ENCODE assay signal across 13 cellular contexts in genomic region chr21:33428669-33429068, GRCh38. TPM values are rescaled to one million over a fixed set of nuclear protein-coding genes. Genes with fewer than 3 reads are reported as not detected.
A peak's percentile ranks its signal among the peaks of the same experiment; 100 is the strongest.
DNase-seq lines count a peak whose midpoint lies in the region; ATAC-seq and TF ChIP-seq lines count a peak whose summit lies in the region.
"Had no signal": no experiment of that assay in that cellular context is flagged by ENCODE, and none has a peak within 500 bp of the region (broad histone marks: within the 10 kb centered on the region; RNA-seq: fewer than 3 reads in every experiment).

No MANE protein-coding gene starts in this region.

- no peaks in the 10 kb centered on the region for H3K9me3 Mint-ChIP-seq in stimulated activated memory B cell treated with anti-CD40 and anti-IgM and Interleukin-4, amounts not matched to agents 10 μg/mL and 1 μg/mL and 100 μg/mL, for 72 hours
- peaks cover 0 to 2% (median 0%) of the 10 kb centered on the region in 7 donors for H3K9me3 Mint-ChIP-seq in CD14-positive monocyte

- DNase-seq in PC-3 (peak; percentile 95), fibroblast of mammary gland (ENCODE audit: low read depth) (peak; percentile 46), substantia nigra (lab: John Stamatoyannopoulos, UW) (no peak), CD14-positive monocyte (ENCODE audit: low spot score) (no peak), GM20000 (ENCODE audit: low spot score) (no peak)
- DNase-seq: activated gamma-delta T cell, NCI-H2227 treated with DMSO at 0.1 percent for 48 hours, SHP77 treated with DMSO at 0.1 percent for 48 hours had no signal

- no peaks in the 10 kb centered on the region for H3K27me3 Mint-ChIP-seq in stimulated activated memory B cell treated with anti-CD40 and anti-IgM and Interleukin-4, amounts not matched to agents 10 μg/mL and 1 μg/mL and 100 μg/mL, for 72 hours
- peaks cover 0 to 3% (median 1%) of the 10 kb centered on the region in 3 donors for H3K27me3 Mint-ChIP-seq in CD14-positive monocyte (ENCODE audit: low read depth in 3 of 3)

- H3K4me3 ChIP-seq in DOHH2 (ENCODE audit: low read length) (no peak overlapping the region), PC-3 (ENCODE audit: low read length) (peak overlapping the region; percentile 9; the same call in 1 of the 2 replicates), fibroblast of mammary gland (ENCODE audit: control insufficient read depth, low read depth, low read length) (no peak overlapping the region)
- H3K4me3 ChIP-seq: thoracic aorta had no signal

- H3K27me3 ChIP-seq in DOHH2 (ENCODE audit: control insufficient read depth, low read length) (no peaks in the 10 kb centered on the region), PC-3 (ENCODE audit: low read length) (no peaks in the 10 kb centered on the region)

- POLR2A ChIA-PET in PC-3 (lab: Charles Lee; ENCODE audit: unreplicated experiment), result interaction anchor here (1.9 kb wide), 1 partner anchor 24 kb away, joined by 10 read pairs; no protein-coding TSS in a partner anchor

- H3K36me3 ChIP-seq in DOHH2 (ENCODE audit: control insufficient read depth, low read length) (peaks cover 90% of the 10 kb centered on the region), PC-3 (ENCODE audit: low read depth, low read length) (peaks cover 38% of the 10 kb centered on the region)

- H3K9ac ChIP-seq in PC-3 (ENCODE audit: low read length), result peak overlapping the region; percentile 88
- H3K9ac ChIP-seq: parathyroid adenoma had no signal

- H3K9me3 ChIP-seq in DOHH2 (ENCODE audit: control insufficient read depth, insufficient read depth, low read length) (no peaks in the 10 kb centered on the region), PC-3 (ENCODE audit: low read length) (no peaks in the 10 kb centered on the region)
- H3K9me3 ChIP-seq: thoracic aorta had no signal

- peak overlapping the region; percentile 28; the same call in 1 of the 2 replicates for H3K4me2 ChIP-seq in DOHH2 (ENCODE audit: low read length)
- peak overlapping the region; percentile 73 for H3K4me2 ChIP-seq in PC-3 (ENCODE audit: low read length)

- intact Hi-C loops in PC-3 (cut with micrococcal nuclease), result loop anchor here (2.0 to 5.0 kb wide), 4 partner anchors 24 to 226 kb away; no protein-coding TSS in a partner anchor
- intact Hi-C loops in CD14-positive monocyte (cut with micrococcal nuclease), result loop anchor here in 1 of 2 donors (5.0 kb wide), 1 partner anchor 86 kb away; no protein-coding TSS in a partner anchor

- peaks cover 34% of the 10 kb centered on the region for H3K4me1 Mint-ChIP-seq in stimulated activated memory B cell treated with anti-CD40 and anti-IgM and Interleukin-4, amounts not matched to agents 10 μg/mL and 1 μg/mL and 100 μg/mL, for 72 hours
- peaks cover 24% of the 10 kb centered on the region for H3K4me1 Mint-ChIP-seq in CD14-positive monocyte

- ATAC-seq in PC-3 (peak; percentile 78), GM18870 (IDR thresholded peaks at IDR 0.05; ENCODE audit: unreplicated experiment) (no peak)
- ATAC-seq in stimulated activated memory B cell treated with anti-CD40 and anti-IgM and Interleukin-4, amounts not matched to agents 10 μg/mL and 1 μg/mL and 100 μg/mL, for 72 hours, result no peak

- no TSS peak for BruUV-seq in PC-3 (replicated peaks; lab: Mats Ljungman, UMichigan)

- H3K9me2 ChIP-seq in DOHH2 (replicated peaks; ENCODE audit: control insufficient read depth, low read length), result no peaks in the 10 kb centered on the region
- no peaks in the 10 kb centered on the region for H3K9me2 ChIP-seq in PC-3 (replicated peaks; ENCODE audit: low read length)

- H3K79me2 ChIP-seq in DOHH2 (ENCODE audit: control insufficient read depth, low read length) (peaks cover 22% of the 10 kb centered on the region), PC-3 (ENCODE audit: low read length) (no peaks in the 10 kb centered on the region)
- H3K79me2 ChIP-seq: parathyroid adenoma had no signal

- no peak overlapping the region for H2AFZ ChIP-seq in PC-3 (ENCODE audit: low read length)
- H2AFZ ChIP-seq: parathyroid adenoma had no signal

- TF ChIP-seq CTCF in DOHH2 (IDR thresholded peaks at IDR 0.05; ENCODE audit: low read depth, low read length, poor library complexity, severe bottlenecking), result no peak
- no peak for TF ChIP-seq CTCF in PC-3 (conservative IDR thresholded peaks at IDR 0.05; ENCODE audit: low read depth, low read length)
- TF ChIP-seq CTCF in fibroblast of mammary gland (conservative IDR thresholded peaks at IDR 0.05; ENCODE audit: control insufficient read depth, insufficient read depth, low read depth, low read length), result no peak
- no peak for TF ChIP-seq CTCF in CD14-positive monocyte (IDR thresholded peaks at IDR 0.05)
- no peak for TF ChIP-seq CTCF in GM20000 (IDR thresholded peaks at IDR 0.05; ENCODE audit: extremely low read depth, missing control alignments)

- H3F3A ChIP-seq in DOHH2 (ENCODE audit: control insufficient read depth, insufficient read depth) (no peaks in the 10 kb centered on the region), PC-3 (ENCODE audit: low read length, unreplicated experiment) (peaks cover 5% of the 10 kb centered on the region)

- H3K36me3 Mint-ChIP-seq in stimulated activated memory B cell treated with anti-CD40 and anti-IgM and Interleukin-4, amounts not matched to agents 10 μg/mL and 1 μg/mL and 100 μg/mL, for 72 hours, result peaks cover 54% of the 10 kb centered on the region
- H3K36me3 Mint-ChIP-seq in CD14-positive monocyte, result peaks cover 82 to 96% of the 10 kb centered on the region in 2 donors

- peak overlapping the region; percentile 80 for H3K27ac Mint-ChIP-seq in stimulated activated memory B cell treated with anti-CD40 and anti-IgM and Interleukin-4, amounts not matched to agents 10 μg/mL and 1 μg/mL and 100 μg/mL, for 72 hours
- peak overlapping the region in 3 of 7 donors; percentile 30 to 81 (median 79) for H3K27ac Mint-ChIP-seq in CD14-positive monocyte

- CTCF ChIA-PET in PC-3 (lab: Charles Lee), result interaction anchor here (1.1 to 1.2 kb wide), 2 partner anchors 52 to 54 kb away, joined by 3 to 11 read pairs; no protein-coding TSS in a partner anchor

- no peaks in the 10 kb centered on the region for H4K20me1 ChIP-seq in DOHH2 (ENCODE audit: control insufficient read depth, insufficient read depth, low read depth, low read length)
- H4K20me1 ChIP-seq in PC-3 (ENCODE audit: low read length), result no peaks in the 10 kb centered on the region

- H3K4me1 ChIP-seq in DOHH2 (ENCODE audit: control insufficient read depth, low read length), result peaks cover 42% of the 10 kb centered on the region
- H3K4me1 ChIP-seq in PC-3 (ENCODE audit: insufficient read depth, low read length), result peaks cover 33% of the 10 kb centered on the region
- H3K4me1 ChIP-seq: parathyroid adenoma had no signal

- H3K27ac ChIP-seq in DOHH2 (ENCODE audit: low read depth, low read length), result 0 out of 2 replicates have a peak overlapping the region, but pooled peaks have one; percentile 13
- peak overlapping the region; percentile 99 for H3K27ac ChIP-seq in PC-3 (ENCODE audit: low read length)
- H3K27ac ChIP-seq in substantia nigra (ENCODE audit: low read depth, low read length, poor library complexity, severe bottlenecking), result no peak overlapping the region
- H3K27ac ChIP-seq: parathyroid adenoma had no signal

- no peak overlapping the region for H3K4me3 Mint-ChIP-seq in stimulated activated memory B cell treated with anti-CD40 and anti-IgM and Interleukin-4, amounts not matched to agents 10 μg/mL and 1 μg/mL and 100 μg/mL, for 72 hours
- H3K4me3 Mint-ChIP-seq in CD14-positive monocyte, result no peak overlapping the region

RNA-seq across cellular contexts. Expression of gene IFNGR2, which starts 25.5 kb away (rescaled TPM):
- total RNA-seq in PC-3 (2014; rRNA removed), result 35.7 and 37.8 TPM in 2 replicates
- polyA plus RNA-seq in CD14-positive monocyte, result 100 to 1,000 TPM; 204 to 324 TPM

RNA-seq across cellular contexts. Expression of gene TMEM50B, which starts 51.1 kb away (rescaled TPM):
- total RNA-seq in PC-3 (2014; rRNA removed), result 21.5 and 25.5 TPM in 2 replicates
- 10 to 100 TPM; 33.8 to 38.2 TPM for polyA plus RNA-seq in CD14-positive monocyte

Comparison
In these comparisons a context has a peak if more than half of its experiments do, and no peak if none do; other contexts are left out.
1. DNase-seq: peak in PC-3 (single experiment) and fibroblast of mammary gland (single experiment); none in substantia nigra (0 of 49), CD14-positive monocyte (single experiment) and GM20000 (single experiment).